In the genomic region with DNA sequence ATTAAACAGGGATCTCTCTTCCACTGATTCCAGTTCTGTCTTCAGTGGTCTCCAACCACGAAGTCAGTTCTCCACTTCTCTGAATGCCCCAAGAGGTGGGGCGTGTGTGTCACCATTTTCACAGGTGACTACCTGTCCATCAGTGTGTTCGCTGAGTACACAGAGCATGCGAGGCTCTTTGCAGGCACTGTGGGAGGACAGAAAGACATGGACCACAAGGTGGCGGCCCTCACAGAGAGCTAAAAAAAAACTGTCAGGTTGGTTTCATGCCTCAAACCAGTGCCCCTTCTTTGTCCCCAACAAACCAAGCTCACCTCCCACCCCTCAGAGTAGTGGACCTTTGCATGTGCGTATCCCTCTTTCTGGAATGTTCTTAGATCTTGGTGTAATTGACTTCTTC, we compare ENCODE assay signal across 1 cellular context.
TF ChIP-seq lines count a peak whose summit lies in the region.

No MANE protein-coding gene starts in this region.

TF ChIP-seq in WTC11, 78 proteins besides CTCF, POLR2A, EP300 and RAD21 (continued from another document):
- TF ChIP-seq ZNF671 (CRISPR knock-in tag; IDR thresholded peaks at IDR 0.05) (no peak), ZNF263 (CRISPR knock-in tag; IDR thresholded peaks at IDR 0.05; ENCODE audit: low read depth) (no peak), EMX1 (CRISPR knock-in tag; IDR thresholded peaks at IDR 0.05) (no peak), ERG (CRISPR knock-in tag; IDR thresholded peaks at IDR 0.05) (no peak), NFATC4 (CRISPR knock-in tag; IDR thresholded peaks at IDR 0.05) (no peak), IRF1 (CRISPR knock-in tag; IDR thresholded peaks at IDR 0.05) (no peak), TP53 (CRISPR knock-in tag; IDR thresholded peaks at IDR 0.05) (no peak)
- TF ChIP-seq, protein P1, sequence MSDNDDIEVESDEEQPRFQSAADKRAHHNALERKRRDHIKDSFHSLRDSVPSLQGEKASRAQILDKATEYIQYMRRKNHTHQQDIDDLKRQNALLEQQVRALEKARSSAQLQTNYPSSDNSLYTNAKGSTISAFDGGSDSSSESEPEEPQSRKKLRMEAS (CRISPR knock-in tag; IDR thresholded peaks at IDR 0.05): no peak
- TF ChIP-seq, protein P2, sequence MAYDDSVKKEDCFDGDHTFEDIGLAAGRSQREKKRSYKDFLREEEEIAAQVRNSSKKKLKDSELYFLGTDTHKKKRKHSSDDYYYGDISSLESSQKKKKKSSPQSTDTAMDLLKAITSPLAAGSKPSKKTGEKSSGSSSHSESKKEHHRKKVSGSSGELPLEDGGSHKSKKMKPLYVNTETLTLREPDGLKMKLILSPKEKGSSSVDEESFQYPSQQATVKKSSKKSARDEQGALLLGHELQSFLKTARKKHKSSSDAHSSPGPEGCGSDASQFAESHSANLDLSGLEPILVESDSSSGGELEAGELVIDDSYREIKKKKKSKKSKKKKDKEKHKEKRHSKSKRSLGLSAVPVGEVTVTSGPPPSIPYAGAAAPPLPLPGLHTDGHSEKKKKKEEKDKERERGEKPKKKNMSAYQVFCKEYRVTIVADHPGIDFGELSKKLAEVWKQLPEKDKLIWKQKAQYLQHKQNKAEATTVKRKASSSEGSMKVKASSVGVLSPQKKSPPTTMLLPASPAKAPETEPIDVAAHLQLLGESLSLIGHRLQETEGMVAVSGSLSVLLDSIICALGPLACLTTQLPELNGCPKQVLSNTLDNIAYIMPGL (CRISPR knock-in tag; IDR thresholded peaks at IDR 0.05): no peak
TF ChIP-seq in WTC11: peak in this region for 0.
